ENCODE assay signal across 8 cellular contexts in genomic region chr19:13588953-13589833, GRCh38.
DNase-seq lines count a peak whose midpoint lies in the region; ATAC-seq, FAIRE-seq and TF ChIP-seq lines count a peak whose summit lies in the region.

No MANE protein-coding gene starts in this region.

- no peaks in the 10 kb centered on the region; the same call in 1 of the 2 replicates for H3K27me3 ChIP-seq in SJSA1 (replicated peaks)
- H3K27me3 ChIP-seq in ovary, result no peaks in the 10 kb centered on the region
- H3K27me3 ChIP-seq in tibial artery, result peaks cover 0 to 43% of the 10 kb centered on the region in 2 donors

- 19 to 28% (median 26%) methylated on average over 29 of the region's 29 CpGs for WGBS in ovary, 3 donors

- H3K9me3 ChIP-seq in SJSA1 (replicated peaks) (no peaks in the 10 kb centered on the region), ovary (no peaks in the 10 kb centered on the region), tibial artery (no peaks in the 10 kb centered on the region)

- H3K4me1 ChIP-seq in SJSA1 (replicated peaks) (no peaks in the 10 kb centered on the region), ovary (ENCODE audit: insufficient read depth) (no peaks in the 10 kb centered on the region), tibial artery (peaks cover 0 to 4% (median 2%) of the 10 kb centered on the region in 4 donors)

- no peak for ATAC-seq in GM18873 (IDR thresholded peaks at IDR 0.05; ENCODE audit: low FRiP score, unreplicated experiment)

- intact Hi-C loops in ovary (cut with DNase I), result loop anchor here in 3 of 4 donors (5.0 to 10.0 kb wide), 3 partner anchors 304 to 612 kb away; no protein-coding TSS in a partner anchor
- intact Hi-C loops in tibial artery (cut with DNase I; ENCODE audit: low total_unique reads), result loop anchor here (5.0 kb wide), 1 partner anchor 312 kb away; no protein-coding TSS in a partner anchor

- no peak overlapping the region for H3K27ac ChIP-seq in SJSA1
- H3K27ac ChIP-seq in ovary, result no peak overlapping the region
- no peak overlapping the region for H3K27ac ChIP-seq in tibial artery

- DNase-seq in COR-L47 (lab: John Stamatoyannopoulos, UW), result peak; percentile 21
- DNase-seq in HT1080 (ENCODE audit: low read depth), result peak; percentile 59
- DNase-seq in SJSA1 (ENCODE audit: low read depth in 1 of 2, low spot score in 2 of 2), result peak; percentile 52 to 69
- peak; percentile 94 for DNase-seq in activated effector memory CD4-positive, alpha-beta T cell treated with anti-CD3 and anti-CD28 coated beads, Interleukin-2, amount 50 U/mL, for 16 hours
- peak; percentile 41 to 77 for DNase-seq in frontal cortex (ENCODE audit: low spot score in 2 of 2)
- DNase-seq in ovary, result peak; percentile 40 to 76 (median 62)
- peak; percentile 52 to 77 for DNase-seq in tibial artery

- no peak overlapping the region for H3K4me3 ChIP-seq in SJSA1
- no peak overlapping the region for H3K4me3 ChIP-seq in ovary
- H3K4me3 ChIP-seq in tibial artery, result no peak overlapping the region

- TF ChIP-seq POLR2A in ovary (IDR thresholded peaks at IDR 0.05), result no peak

- FAIRE-seq in frontal cortex (lab: Jason Lieb, UNC), result no peak

- H3K36me3 ChIP-seq in SJSA1 (no peaks in the 10 kb centered on the region), ovary (no peaks in the 10 kb centered on the region), tibial artery (no peaks in the 10 kb centered on the region)

- TF ChIP-seq CTCF in ovary (IDR thresholded peaks at IDR 0.05) (peak; percentile 50 to 80 (median 54)), tibial artery (IDR thresholded peaks at IDR 0.05) (peak; percentile 84 to 96)

- no peak for TF ChIP-seq EP300 in ovary (IDR thresholded peaks at IDR 0.05)

Comparison
In these comparisons a context has a peak if more than half of its experiments do, and no peak if none do; other contexts are left out.
1. DNase-seq: peak in every context shown above with its lines; median percentile 94 in activated effector memory CD4-positive, alpha-beta T cell treated with anti-CD3 and anti-CD28 coated beads, Interleukin-2, amount 50 U/mL, for 16 hours; 64 in tibial artery; 62 in ovary; 60 in SJSA1; 59 in HT1080; 59 in frontal cortex; 21 in COR-L47.